In genomic region chr4:115956054-115956796, GRCh38 we compare ENCODE assay signal across 8 cellular contexts.
A peak's percentile ranks its signal among the peaks of the same experiment; 100 is the strongest.
ATAC-seq lines count a peak whose summit lies in the region.
"Not testable (repeated sequence)": the region's sequence is repeated elsewhere in the genome, so short reads cannot be mapped to it uniquely, and the experiment has no call there.

No MANE protein-coding gene starts in this region.

- peak overlapping the region; percentile 14 for H3K4me3 Mint-ChIP-seq in activated T-helper 17 cell treated with anti-CD3 and anti-CD28 coated beads, Interleukin-2, amount 50 U/mL, for 72 hours

- H3K27me3 Mint-ChIP-seq in activated T-helper 17 cell treated with anti-CD3 and anti-CD28 coated beads, Interleukin-2, amount 50 U/mL, for 72 hours: not testable (repeated sequence)

- H3K9me3 Mint-ChIP-seq in activated T-helper 17 cell treated with anti-CD3 and anti-CD28 coated beads, Interleukin-2, amount 50 U/mL, for 72 hours: not testable (repeated sequence)

- ATAC-seq in GM18498 (IDR thresholded peaks at IDR 0.05; ENCODE audit: unreplicated experiment) (peak; percentile 74), GM18868 (IDR thresholded peaks at IDR 0.05; ENCODE audit: unreplicated experiment) (peak; percentile 79), GM19324 (IDR thresholded peaks at IDR 0.05; ENCODE audit: low FRiP score, unreplicated experiment) (peak; percentile 73), GM21529 (IDR thresholded peaks at IDR 0.05; ENCODE audit: unreplicated experiment) (peak; percentile 57), HG02623 (IDR thresholded peaks at IDR 0.05; ENCODE audit: unreplicated experiment) (peak; percentile 41), HG03025 (IDR thresholded peaks at IDR 0.05; ENCODE audit: low FRiP score, unreplicated experiment) (peak; percentile 56), HG03432 (IDR thresholded peaks at IDR 0.05; ENCODE audit: unreplicated experiment) (peak; percentile 70)
- ATAC-seq in activated T-helper 17 cell treated with anti-CD3 and anti-CD28 coated beads, Interleukin-2, amount 50 U/mL, for 72 hours (replicated peaks): peak; percentile 37

- H3K4me1 Mint-ChIP-seq in activated T-helper 17 cell treated with anti-CD3 and anti-CD28 coated beads, Interleukin-2, amount 50 U/mL, for 72 hours: not testable (repeated sequence)

- H3K36me3 Mint-ChIP-seq in activated T-helper 17 cell treated with anti-CD3 and anti-CD28 coated beads, Interleukin-2, amount 50 U/mL, for 72 hours (ENCODE audit: low read depth): not testable (repeated sequence)

- H3K27ac Mint-ChIP-seq in activated T-helper 17 cell treated with anti-CD3 and anti-CD28 coated beads, Interleukin-2, amount 50 U/mL, for 72 hours: peak overlapping the region; percentile 45

Comparison
In these comparisons a context has a peak if more than half of its experiments do, and no peak if none do; other contexts are left out.
1. Peak in every context shown above with its lines: ATAC-seq.